Comparison of ENCODE assay signal across 7 cellular contexts in genomic region chr10:42753126-42753506, GRCh38. TPM values are rescaled to one million over a fixed set of nuclear protein-coding genes. Genes with fewer than 3 reads are reported as not detected.
DNase-seq lines count a peak whose midpoint lies in the region; ATAC-seq and TF ChIP-seq lines count a peak whose summit lies in the region.

No MANE protein-coding gene starts in this region.

- CTCF ChIA-PET in activated CD4-positive, alpha-beta T cell treated with anti-CD3 and anti-CD28 coated beads for 36 hours (lab: Charles Lee), result interaction anchor here (0.6 to 2.5 kb wide), 8 partner anchors 10 to 351 kb away, joined by 3 to 10 read pairs (median 4); no protein-coding TSS in a partner anchor

- no peak overlapping the region for H3K27ac Mint-ChIP-seq in activated CD4-positive, alpha-beta T cell treated with anti-CD3 and anti-CD28 coated beads for 36 hours

- H3K4me3 ChIP-seq in coronary artery, result peak overlapping the region; percentile 86

- peak; percentile 87 for DNase-seq in activated CD4-positive, alpha-beta T cell treated with anti-CD3 and anti-CD28 coated beads for 36 hours
- DNase-seq in coronary artery (ENCODE audit: low spot score) (no peak), left colon (peak; percentile 67 to 87)
- peak; percentile 31 to 70 for DNase-seq in stimulated activated CD4-positive, alpha-beta T cell treated with anti-CD3 and anti-CD28 coated beads, Interleukin-1b, Interleukin-23, amount 100 ng/mL, for 1 hour (ENCODE audit: low read depth in 2 of 2)

- no peaks in the 10 kb centered on the region for H3K9me3 Mint-ChIP-seq in activated CD4-positive, alpha-beta T cell treated with anti-CD3 and anti-CD28 coated beads for 36 hours (ENCODE audit: low read depth)

- ATAC-seq in GM18517 (IDR thresholded peaks at IDR 0.05; ENCODE audit: unreplicated experiment), result peak; percentile 43
- peak; percentile 88 for ATAC-seq in activated CD4-positive, alpha-beta T cell treated with anti-CD3 and anti-CD28 coated beads for 36 hours
- peak; percentile 94 for ATAC-seq in left colon
- ATAC-seq in HG03521 (IDR thresholded peaks at IDR 0.05; ENCODE audit: unreplicated experiment), result no peak

- H3K36me3 Mint-ChIP-seq in activated CD4-positive, alpha-beta T cell treated with anti-CD3 and anti-CD28 coated beads for 36 hours (ENCODE audit: low read depth), result no peaks in the 10 kb centered on the region

- peaks cover 5% of the 10 kb centered on the region for H3K4me1 Mint-ChIP-seq in activated CD4-positive, alpha-beta T cell treated with anti-CD3 and anti-CD28 coated beads for 36 hours

- intact Hi-C loops in activated CD4-positive, alpha-beta T cell treated with anti-CD3 and anti-CD28 coated beads for 36 hours (cut with DNase I, micrococcal nuclease), result loop anchor here (1.0 to 10.0 kb wide), 5 partner anchors 29 to 352 kb away; partner anchors contain the start of gene BMS1 (in 1 of the 2)
- intact Hi-C loops in left colon (cut with DNase I, micrococcal nuclease), result loop anchor here in 1 of 2 donors (10.0 kb wide), 1 partner anchor 352 kb away; no protein-coding TSS in a partner anchor

- H3K4me3 Mint-ChIP-seq in activated CD4-positive, alpha-beta T cell treated with anti-CD3 and anti-CD28 coated beads for 36 hours, result peak overlapping the region; percentile 59

- TF ChIP-seq CTCF in LNCAP (IDR thresholded peaks at IDR 0.05), result peak; percentile 67
- peak; percentile 96 for TF ChIP-seq CTCF in coronary artery (IDR thresholded peaks at IDR 0.05)

- peak overlapping the region in 1 of 2 donors; percentile 81 for H3K27ac ChIP-seq in coronary artery

- peaks cover 45% of the 10 kb centered on the region for H3K27me3 Mint-ChIP-seq in activated CD4-positive, alpha-beta T cell treated with anti-CD3 and anti-CD28 coated beads for 36 hours

- POLR2A ChIA-PET in activated CD4-positive, alpha-beta T cell treated with anti-CD3 and anti-CD28 coated beads for 36 hours (lab: Charles Lee), result interaction anchor here (1.2 kb wide), 1 partner anchor 30 kb away, joined by 3 read pairs; the partner anchor contains the start of gene BMS1

RNA-seq across cellular contexts. Expression of gene BMS1, which starts 29.5 kb away (rescaled TPM):
- total RNA-seq in activated CD4-positive, alpha-beta T cell treated with anti-CD3 and anti-CD28 coated beads for 36 hours, result 10 to 100 TPM; 26.5 to 30.4 TPM
- 10 to 100 TPM; 10.6 to 13.2 TPM for total RNA-seq in left colon
